Comparison of ENCODE assay signal across 16 cellular contexts in the genomic region with DNA sequence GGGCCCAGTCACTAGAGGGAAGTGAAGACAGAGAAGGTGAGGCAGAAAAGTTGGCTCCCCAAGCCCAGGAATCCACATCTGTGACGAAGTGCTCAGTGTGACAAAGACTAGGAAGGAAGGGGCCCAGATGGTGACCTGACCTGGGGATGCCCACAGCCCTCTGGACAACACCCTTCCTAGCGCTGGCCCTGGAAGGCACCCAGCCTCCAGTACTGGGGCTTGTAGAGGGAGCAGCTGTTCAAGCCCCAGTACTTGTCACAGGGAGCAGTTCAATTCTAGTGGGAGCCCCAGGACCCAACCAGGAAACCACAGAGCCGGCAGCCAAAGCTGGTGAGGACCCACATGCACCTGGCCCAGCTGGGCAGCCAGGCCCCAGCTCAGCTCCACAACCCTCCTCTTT.
DNase-seq lines count a peak whose midpoint lies in the region; ATAC-seq and TF ChIP-seq lines count a peak whose summit lies in the region.
"Had no signal": no experiment of that assay in that cellular context is flagged by ENCODE, and none has a peak within 500 bp of the region (broad histone marks: within the 10 kb centered on the region; RNA-seq: fewer than 3 reads in every experiment).

No MANE protein-coding gene starts in this region.

- DNase-seq in GM20000 (ENCODE audit: low spot score) (peak; percentile 53), heart right ventricle (no peak), smooth muscle cell (lab: John Stamatoyannopoulos, UW; ENCODE audit: unreplicated experiment) (no peak), BE2C (no peak), mesothelial cell of epicardium (ENCODE audit: low spot score in 2 of 2, unreplicated experiment in 2 of 2) (no peak), GOT3 (lab: John Stamatoyannopoulos, UW) (no peak), Peyer's patch (no peak)
- DNase-seq: activated naive CD4-positive, alpha-beta T cell treated with anti-CD3 and anti-CD28 coated beads for 36 hours; Calu3; PC-3; testis had no signal

- peaks cover 37% of the 10 kb centered on the region for H3K4me1 Mint-ChIP-seq in mesothelial cell of epicardium

- no peaks in the 10 kb centered on the region for H3K27me3 ChIP-seq in OCI-LY3 (ENCODE audit: low read depth, low read length)
- H3K27me3 ChIP-seq in heart right ventricle: no peaks in the 10 kb centered on the region
- no peaks in the 10 kb centered on the region for H3K27me3 ChIP-seq in smooth muscle cell (ENCODE audit: low read depth)
- no peaks in the 10 kb centered on the region for H3K27me3 ChIP-seq in BE2C
- no peaks in the 10 kb centered on the region for H3K27me3 ChIP-seq in Peyer's patch
- H3K27me3 ChIP-seq: cardiac muscle cell, esophagus muscularis mucosa, testis had no signal

- H4K20me1 ChIP-seq in OCI-LY3 (ENCODE audit: insufficient read depth, low read length) (no peaks in the 10 kb centered on the region), smooth muscle cell (ENCODE audit: low read depth) (peaks cover 12% of the 10 kb centered on the region)

- H3K27ac ChIP-seq in OCI-LY3 (ENCODE audit: low read length): no peak overlapping the region
- peak overlapping the region; percentile 26 to 97 (median 81) for H3K27ac ChIP-seq in heart right ventricle
- no peak overlapping the region for H3K27ac ChIP-seq in smooth muscle cell (ENCODE audit: low read depth)
- no peak overlapping the region for H3K27ac ChIP-seq in Peyer's patch
- H3K27ac ChIP-seq: cardiac muscle cell, esophagus muscularis mucosa, GM23248, testis had no signal

- no peaks in the 10 kb centered on the region for H3K27me3 Mint-ChIP-seq in mesothelial cell of epicardium (ENCODE audit: low read depth)

- no peaks in the 10 kb centered on the region for H3K9me3 ChIP-seq in OCI-LY3 (ENCODE audit: insufficient read depth, low read length)
- H3K9me3 ChIP-seq in heart right ventricle: no peaks in the 10 kb centered on the region
- no peaks in the 10 kb centered on the region for H3K9me3 ChIP-seq in smooth muscle cell (replicated peaks; ENCODE audit: low read depth)
- no peaks in the 10 kb centered on the region for H3K9me3 ChIP-seq in BE2C
- no peaks in the 10 kb centered on the region for H3K9me3 ChIP-seq in Peyer's patch
- H3K9me3 ChIP-seq: esophagus muscularis mucosa, testis had no signal

- H3K4me1 ChIP-seq in OCI-LY3 (ENCODE audit: low read length) (peaks cover 8% of the 10 kb centered on the region), heart right ventricle (peaks cover 16 to 46% (median 39%) of the 10 kb centered on the region in 9 donors), smooth muscle cell (ENCODE audit: low read depth) (peaks cover 9% of the 10 kb centered on the region), BE2C (peaks cover 19% of the 10 kb centered on the region), Peyer's patch (no peaks in the 10 kb centered on the region)
- H3K4me1 ChIP-seq: testis had no signal

- 51 to 69% methylated on average over 3 of the region's 3 CpGs for WGBS in heart right ventricle, 2 donors
- 98% methylated on average over 3 of the region's 3 CpGs for WGBS in smooth muscle cell (ENCODE audit: low lambda C conversion rate)

- no peaks in the 10 kb centered on the region for H3K36me3 Mint-ChIP-seq in mesothelial cell of epicardium

- ATAC-seq in heart right ventricle: peak in 4 of 8 donors; percentile 0 to 10 (median 5)

- H3K27ac Mint-ChIP-seq in mesothelial cell of epicardium: no peak overlapping the region
- H3K27ac Mint-ChIP-seq: activated naive CD4-positive, alpha-beta T cell treated with anti-CD3 and anti-CD28 coated beads for 36 hours; T-helper 2 cell treated with Interferon-gamma antibody and Interleukin-4, amounts not matched to agents 5 μg/mL and 100 μg/mL, for 36 hours had no signal

- no peak for TF ChIP-seq CTCF in GM20000 (IDR thresholded peaks at IDR 0.05; ENCODE audit: extremely low read depth, missing control alignments)
- TF ChIP-seq CTCF in OCI-LY3 (IDR thresholded peaks at IDR 0.05; ENCODE audit: low read depth, low read length): no peak
- TF ChIP-seq CTCF in heart right ventricle (IDR thresholded peaks at IDR 0.05): no peak
- TF ChIP-seq CTCF in smooth muscle cell (IDR thresholded peaks at IDR 0.05; ENCODE audit: borderline replicate concordance, insufficient read depth, poor library complexity, severe bottlenecking): no peak
- TF ChIP-seq CTCF in BE2C (IDR thresholded peaks at IDR 0.05; ENCODE audit: low read depth, low read length): no peak
- TF ChIP-seq CTCF in mesothelial cell of epicardium (IDR thresholded peaks at IDR 0.05; ENCODE audit: unreplicated experiment): no peak
- TF ChIP-seq CTCF in Peyer's patch (IDR thresholded peaks at IDR 0.05): no peak

- no peak for TF ChIP-seq POLR2A in Peyer's patch (IDR thresholded peaks at IDR 0.05)

- H3K4me3 Mint-ChIP-seq in mesothelial cell of epicardium: no peak overlapping the region
- H3K4me3 Mint-ChIP-seq: activated naive CD4-positive, alpha-beta T cell treated with anti-CD3 and anti-CD28 coated beads for 36 hours; T-helper 2 cell treated with Interferon-gamma antibody and Interleukin-4, amounts not matched to agents 5 μg/mL and 100 μg/mL, for 36 hours had no signal

- H3K4me3 ChIP-seq in OCI-LY3 (ENCODE audit: low read length): no peak overlapping the region
- no peak overlapping the region for H3K4me3 ChIP-seq in heart right ventricle
- H3K4me3 ChIP-seq in smooth muscle cell: no peak overlapping the region
- no peak overlapping the region for H3K4me3 ChIP-seq in BE2C (ENCODE audit: low read depth, low read length)
- H3K4me3 ChIP-seq in Peyer's patch: no peak overlapping the region
- H3K4me3 ChIP-seq: cardiac muscle cell, esophagus muscularis mucosa, GM23248, testis had no signal

- H3K36me3 ChIP-seq in OCI-LY3 (replicated peaks; ENCODE audit: low read depth, low read length) (no peaks in the 10 kb centered on the region), heart right ventricle (no peaks in the 10 kb centered on the region), smooth muscle cell (ENCODE audit: low read depth) (no peaks in the 10 kb centered on the region), BE2C (no peaks in the 10 kb centered on the region), Peyer's patch (no peaks in the 10 kb centered on the region)
- H3K36me3 ChIP-seq: cardiac muscle cell, esophagus muscularis mucosa had no signal

- no peaks in the 10 kb centered on the region for H3K79me2 ChIP-seq in OCI-LY3 (ENCODE audit: low read length)
- H3K79me2 ChIP-seq in smooth muscle cell (ENCODE audit: low read depth): no peaks in the 10 kb centered on the region

- no peaks in the 10 kb centered on the region for H3F3A ChIP-seq in smooth muscle cell (ENCODE audit: low read depth)

- 0 out of 2 replicates have a peak overlapping the region, but pooled peaks have one; percentile 8 for H3K4me2 ChIP-seq in OCI-LY3 (ENCODE audit: low read length)
- H3K4me2 ChIP-seq in smooth muscle cell: peak overlapping the region; percentile 63

- no peak overlapping the region for H2AFZ ChIP-seq in OCI-LY3 (ENCODE audit: low read depth, low read length)
- H2AFZ ChIP-seq in smooth muscle cell (ENCODE audit: low read depth): no peak overlapping the region
- H2AFZ ChIP-seq: GM23248 had no signal

- intact Hi-C loops in heart right ventricle (cut with DNase I): loop anchor here in 1 of 10 donors (10.0 kb wide), 1 partner anchor 205 kb away; no protein-coding TSS in a partner anchor

- H3K9me3 Mint-ChIP-seq in mesothelial cell of epicardium: no peaks in the 10 kb centered on the region
- H3K9me3 Mint-ChIP-seq: activated naive CD4-positive, alpha-beta T cell treated with anti-CD3 and anti-CD28 coated beads for 36 hours; T-helper 2 cell treated with Interferon-gamma antibody and Interleukin-4, amounts not matched to agents 5 μg/mL and 100 μg/mL, for 36 hours had no signal

- H3K9ac ChIP-seq in OCI-LY3 (ENCODE audit: low read length) (no peak overlapping the region), smooth muscle cell (ENCODE audit: low read depth) (no peak overlapping the region)
- H3K9ac ChIP-seq: GM23248 had no signal

Comparison
In these comparisons a context has a peak if more than half of its experiments do, and no peak if none do; other contexts are left out.
1. H3K27ac ChIP-seq: peak in heart right ventricle (10 of 10); none in OCI-LY3 (single experiment), smooth muscle cell (single experiment) and Peyer's patch (0 of 4).